Comparison of ENCODE assay signal across 22 cellular contexts in genomic region chr10:111532139-111532538, GRCh38.
"Had no signal": no experiment of that assay in that cellular context is flagged by ENCODE, and none has a peak within 500 bp of the region (broad histone marks: within the 10 kb centered on the region; RNA-seq: fewer than 3 reads in every experiment).

No MANE protein-coding gene starts in this region.

- H3K9ac ChIP-seq: KMS-11, SK-N-SH had no signal

- H3K27ac ChIP-seq: HL-60, KMS-11 had no signal

- H3K9me2 ChIP-seq: SK-N-SH had no signal

- H3K27ac Mint-ChIP-seq: T-cell had no signal

- FAIRE-seq: HTR-8/SVneo, RCC 7860 had no signal

- H3K36me3 Mint-ChIP-seq: T-cell had no signal

- H3K4me3 Mint-ChIP-seq: T-cell had no signal

- H3K4me1 Mint-ChIP-seq: T-cell had no signal

- H3K4me2 ChIP-seq: KMS-11, SK-N-SH had no signal

- ATAC-seq: T-cell had no signal

- DNase-seq: Kasumi-1, MM.1S, NCI-H1092 treated with DMSO at 0.1 percent for 48 hours, NCI-H1436, NCI-H187, NCI-H2029, NCI-H2081 treated with DMSO at 0.1 percent for 48 hours, NCI-H2171, NCI-H226, NCI-H446, NCI-H510A, NCI-H524 treated with DMSO at 0.1 percent for 48 hours, NCI-H69, RPMI8226, SHP77, SK-N-SH, SW 1271, T-cell had no signal
